ENCODE assay signal across 19 cellular contexts in genomic region chr2:231985823-231986261, GRCh38. TPM values are rescaled to one million over a fixed set of nuclear protein-coding genes. Genes with fewer than 3 reads are reported as not detected.
A peak's percentile ranks its signal among the peaks of the same experiment; 100 is the strongest.
DNase-seq lines count a peak whose midpoint lies in the region; TF ChIP-seq lines count a peak whose summit lies in the region.
"Had no signal": no experiment of that assay in that cellular context is flagged by ENCODE, and none has a peak within 500 bp of the region (broad histone marks: within the 10 kb centered on the region; RNA-seq: fewer than 3 reads in every experiment).

No MANE protein-coding gene starts in this region.

- peak overlapping the region; percentile 60 for H3K27ac Mint-ChIP-seq in endodermal cell
- no peak overlapping the region for H3K27ac Mint-ChIP-seq in neural crest cell (ENCODE audit: unreplicated experiment)
- H3K27ac Mint-ChIP-seq: T-helper 17 cell had no signal

- 89 to 94% methylated on average over 6 to 8 of the region's 8 CpGs for WGBS in endodermal cell (ENCODE audit: insufficient coverage in 1 of 2, insufficient read length in 1 of 2), 2 experiments
- 87 to 90% (median 87%) methylated on average over 8 of the region's 8 CpGs for WGBS in ovary, 3 donors

- peaks cover 20% of the 10 kb centered on the region for H3K4me1 Mint-ChIP-seq in endodermal cell
- peaks cover 53% of the 10 kb centered on the region for H3K4me1 Mint-ChIP-seq in neural crest cell

- H3K9me3 Mint-ChIP-seq in endodermal cell (no peaks in the 10 kb centered on the region), neural crest cell (peaks cover 2% of the 10 kb centered on the region)
- H3K9me3 Mint-ChIP-seq: activated T-cell treated with anti-CD3 and anti-CD28 coated beads, Interleukin-2, amount 50 U/mL, for 4 hours; nephron had no signal

- H3K4me1 ChIP-seq in endodermal cell (ENCODE audit: control insufficient read depth, insufficient read depth, low read length) (peaks cover 4% of the 10 kb centered on the region), ovary (ENCODE audit: insufficient read depth) (peaks cover 6% of the 10 kb centered on the region)

- intact Hi-C loops in ovary (cut with DNase I) = no loop called here

- no peak for TF ChIP-seq POLR2A in ovary (IDR thresholded peaks at IDR 0.05)

- H3K4me3 ChIP-seq in endodermal cell (ENCODE audit: low read length) (no peak overlapping the region), ovary (no peak overlapping the region)

- H3K27me3 Mint-ChIP-seq in endodermal cell (ENCODE audit: insufficient read depth) (no peaks in the 10 kb centered on the region), neural crest cell (ENCODE audit: low read depth) (no peaks in the 10 kb centered on the region)
- H3K27me3 Mint-ChIP-seq: T-helper 17 cell had no signal

- no peaks in the 10 kb centered on the region for H3K9me3 ChIP-seq in endodermal cell (ENCODE audit: control insufficient read depth, low read length)
- H3K9me3 ChIP-seq in ovary = no peaks in the 10 kb centered on the region

- DNase-seq in NCI-H82 (lab: John Stamatoyannopoulos, UW) = peak; percentile 27
- DNase-seq in NCI-H82 treated with DMSO at 0.1 percent for 48 hours (lab: John Stamatoyannopoulos, UW; ENCODE audit: unreplicated experiment) = no peak
- DNase-seq in NCI-H460 (ENCODE audit: extremely low read depth, low read depth) = peak; percentile 20
- DNase-seq in endodermal cell = peak; percentile 85
- peak; percentile 9 for DNase-seq in neural crest cell (ENCODE audit: low read depth, low spot score)
- no peak for DNase-seq in GM10266 (ENCODE audit: extremely low spot score)
- no peak for DNase-seq in ovary
- no peak for DNase-seq in NCI-H524 treated with DMSO at 0.1 percent for 48 hours (lab: John Stamatoyannopoulos, UW)
- DNase-seq: 8988T; activated T-cell treated with anti-CD3 and anti-CD28 coated beads, Interleukin-2, amount 50 U/mL, for 4 hours; C1 segment of cervical spinal cord; caudate nucleus; DMS79 treated with DMSO at 0.1 percent for 48 hours; effector memory CD4-positive, alpha-beta T cell; MM.1S; NCI-H2081; NCI-H774; T-helper 17 cell had no signal

- H3K27ac ChIP-seq in endodermal cell (ENCODE audit: low read depth, low read length) = no peak overlapping the region
- H3K27ac ChIP-seq in ovary = no peak overlapping the region

- H3K36me3 Mint-ChIP-seq in endodermal cell (ENCODE audit: low read depth) (peaks cover 7% of the 10 kb centered on the region), neural crest cell (ENCODE audit: low read depth) (peaks cover 10% of the 10 kb centered on the region)

- H3K4me3 Mint-ChIP-seq in endodermal cell = peak overlapping the region; percentile 36
- H3K4me3 Mint-ChIP-seq in neural crest cell = no peak overlapping the region
- H3K4me3 Mint-ChIP-seq: activated T-cell treated with anti-CD3 and anti-CD28 coated beads, Interleukin-2, amount 50 U/mL, for 4 hours; nephron; T-helper 17 cell had no signal

- TF ChIP-seq CTCF in endodermal cell (conservative IDR thresholded peaks at IDR 0.05) = no peak
- TF ChIP-seq CTCF in neural crest cell (conservative IDR thresholded peaks at IDR 0.05) = no peak
- TF ChIP-seq CTCF in GM10266 (IDR thresholded peaks at IDR 0.05; ENCODE audit: control insufficient read depth, insufficient read depth, low read depth, missing control alignments) = no peak
- TF ChIP-seq CTCF in ovary (IDR thresholded peaks at IDR 0.05) = no peak

- H3K27me3 ChIP-seq in endodermal cell (ENCODE audit: control insufficient read depth, insufficient read depth, low read length, poor library complexity, severe bottlenecking) (no peaks in the 10 kb centered on the region), ovary (no peaks in the 10 kb centered on the region)

- H3K36me3 ChIP-seq in endodermal cell (ENCODE audit: control insufficient read depth, insufficient read depth, low read length) (peaks cover 3% of the 10 kb centered on the region), ovary (no peaks in the 10 kb centered on the region)

- H3K9ac ChIP-seq in endodermal cell (ENCODE audit: extremely low read depth, low read length, poor library complexity, severe bottlenecking) = no peak overlapping the region

- no peak for TF ChIP-seq EP300 in ovary (IDR thresholded peaks at IDR 0.05)

RNA-seq across cellular contexts. Expression of gene DIS3L2, which starts 24.3 kb away (rescaled TPM):
- 23.1 and 26.0 TPM in 2 replicates for total RNA-seq in NCI-H460 (2014; rRNA removed; shearing (Covaris generic))
- polyA plus RNA-seq in NCI-H460 (2014; cell fraction: nucleus; rRNA removed) = 43.1 and 54.3 TPM in 2 replicates
- 10 to 100 TPM; 39.5 to 42.4 TPM for total RNA-seq in endodermal cell
- polyA plus RNA-seq in endodermal cell (2013, experiment 1 of 2) = 28.4 TPM
- polyA plus RNA-seq in endodermal cell (2013, experiment 2 of 2) = 24.8 TPM
- 47.2 and 51.9 TPM in 2 replicates for total RNA-seq in neural crest cell
- total RNA-seq in ovary = 10 to 100 TPM; 26.2 to 52.0 (median 35.3) TPM
- polyA plus RNA-seq in ovary = 10 to 100 TPM; 18.2 to 21.6 TPM

RNA-seq across cellular contexts. Expression of gene NPPC, which starts 59.6 kb away (rescaled TPM):
- not detected in 2 replicates for total RNA-seq in NCI-H460 (2014; rRNA removed; shearing (Covaris generic))
- polyA plus RNA-seq in NCI-H460 (2014; cell fraction: nucleus; rRNA removed) = not detected in 2 replicates
- under 1 TPM in 1 of 2 donors, not detected in 1; 0.84 TPM for total RNA-seq in endodermal cell
- 13.3 TPM for polyA plus RNA-seq in endodermal cell (2013, experiment 1 of 2)
- polyA plus RNA-seq in endodermal cell (2013, experiment 2 of 2) = 7.0 TPM
- total RNA-seq in neural crest cell = 12.7 and 16.5 TPM in 2 replicates
- total RNA-seq in ovary = 1 to 10 TPM in 2 of 7 donors, under 1 TPM in 2, not detected in 3; 0.30 to 4.3 (median 2.4) TPM
- under 1 TPM; 0.18 to 0.23 TPM for polyA plus RNA-seq in ovary
- total RNA-seq: T-helper 17 cell had no signal

Comparison
In these comparisons a context has a peak if more than half of its experiments do, and no peak if none do; other contexts are left out.
1. DNase-seq: peak in NCI-H82 (single experiment), NCI-H460 (single experiment), endodermal cell (single experiment) and neural crest cell (single experiment); none in NCI-H82 treated with DMSO at 0.1 percent for 48 hours (single experiment), GM10266 (single experiment), ovary (0 of 5) and NCI-H524 treated with DMSO at 0.1 percent for 48 hours (single experiment).